ENCODE assay signal across 1 cellular context in the genomic region with DNA sequence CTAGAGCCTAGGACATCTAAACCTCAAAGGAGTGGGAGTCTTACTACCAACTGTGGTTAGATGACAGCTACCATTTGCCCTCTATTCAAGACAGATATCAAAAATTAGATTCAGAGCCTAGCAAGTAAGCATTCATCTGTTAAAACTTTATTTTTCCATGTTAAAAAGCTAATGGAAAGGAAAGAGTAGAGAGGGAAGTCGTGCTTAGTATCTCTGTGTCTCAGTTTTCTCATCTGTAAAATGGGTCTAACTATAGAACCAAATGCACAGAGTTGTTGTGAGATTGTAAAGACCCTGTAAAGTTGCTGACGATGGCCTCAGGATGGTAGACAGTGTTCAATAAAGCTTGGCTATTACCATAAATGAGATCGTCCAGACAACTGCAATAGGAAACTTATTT.
TF ChIP-seq lines count a peak whose summit lies in the region.

No MANE protein-coding gene starts in this region.

TF ChIP-seq in endothelial cell of umbilical vein, 7 proteins besides CTCF, POLR2A, EP300 and RAD21:
- TF ChIP-seq, protein P1, sequence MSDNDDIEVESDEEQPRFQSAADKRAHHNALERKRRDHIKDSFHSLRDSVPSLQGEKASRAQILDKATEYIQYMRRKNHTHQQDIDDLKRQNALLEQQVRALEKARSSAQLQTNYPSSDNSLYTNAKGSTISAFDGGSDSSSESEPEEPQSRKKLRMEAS (IDR thresholded peaks at IDR 0.05; ENCODE audit: insufficient read depth, insufficient read length) = no peak
- TF ChIP-seq MYC (IDR thresholded peaks at IDR 0.05; ENCODE audit: low read depth, low read length) (no peak), GATA2 (IDR thresholded peaks at IDR 0.05; ENCODE audit: insufficient read depth, insufficient read length, low read depth, low read length) (no peak), FOS (IDR thresholded peaks at IDR 0.05; ENCODE audit: borderline replicate concordance, insufficient read depth, low read length) (no peak), POLR2AphosphoS5 (IDR thresholded peaks at IDR 0.05; ENCODE audit: insufficient read depth, low read depth, low read length) (no peak), EZH2 (IDR thresholded peaks at IDR 0.05; ENCODE audit: borderline replicate concordance, low read depth, low read length, severe bottlenecking) (no peak)
